In the genomic region with DNA sequence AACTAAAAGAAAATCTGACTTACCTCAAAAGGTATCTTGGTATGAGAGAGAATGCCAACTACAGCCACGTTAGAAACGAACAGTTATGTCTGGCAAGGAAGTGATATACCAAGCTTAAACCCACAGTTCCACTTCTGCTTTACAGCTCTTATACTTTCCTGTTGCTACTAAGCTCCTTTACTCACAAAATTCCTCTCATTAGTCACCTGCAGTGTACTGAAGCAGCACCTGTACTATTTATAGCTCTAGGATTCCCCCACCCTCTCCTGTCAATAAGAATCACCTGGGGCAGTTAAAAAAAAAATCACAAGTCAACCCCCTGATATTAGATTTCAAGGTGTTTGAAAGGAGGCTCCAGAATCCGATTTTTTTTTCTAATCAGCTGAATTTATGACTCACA, we compare ENCODE assay signal across 9 cellular contexts. TPM values are rescaled to one million over a fixed set of nuclear protein-coding genes. Genes with fewer than 3 reads are reported as not detected.
DNase-seq lines count a peak whose midpoint lies in the region; ATAC-seq and TF ChIP-seq lines count a peak whose summit lies in the region.
"Had no signal": no experiment of that assay in that cellular context is flagged by ENCODE, and none has a peak within 500 bp of the region (broad histone marks: within the 10 kb centered on the region; RNA-seq: fewer than 3 reads in every experiment).

No MANE protein-coding gene starts in this region.

- CTCF ChIA-PET in CD8-positive, alpha-beta T cell (lab: Charles Lee) = interaction anchor here (0.8 to 4.8 kb wide), 7 partner anchors 8 to 247 kb away, joined by 3 to 47 read pairs (median 5); no protein-coding TSS in a partner anchor

- H3K36me3 Mint-ChIP-seq in CD8-positive, alpha-beta T cell = no peaks in the 10 kb centered on the region
- no peaks in the 10 kb centered on the region for H3K36me3 Mint-ChIP-seq in effector memory CD8-positive, alpha-beta T cell (ENCODE audit: insufficient read depth)

- H3K9me3 Mint-ChIP-seq in CD8-positive, alpha-beta T cell = no peaks in the 10 kb centered on the region
- no peaks in the 10 kb centered on the region for H3K9me3 Mint-ChIP-seq in effector memory CD8-positive, alpha-beta T cell

- POLR2A ChIA-PET in CD8-positive, alpha-beta T cell (lab: Charles Lee) = no interaction called here

- H3K27ac Mint-ChIP-seq in CD8-positive, alpha-beta T cell = no peak overlapping the region
- H3K27ac Mint-ChIP-seq in effector memory CD8-positive, alpha-beta T cell = no peak overlapping the region

- DNase-seq in CD8-positive, alpha-beta T cell = no peak
- peak; percentile 50 for DNase-seq in HPDE6-E6E7 (ENCODE audit: extremely low spot score)
- no peak for DNase-seq in effector memory CD8-positive, alpha-beta T cell
- no peak for DNase-seq in NCI-H187 treated with DMSO at 0.1 percent for 48 hours (lab: John Stamatoyannopoulos, UW)
- no peak for DNase-seq in NCI-H1048 (lab: John Stamatoyannopoulos, UW)
- no peak for DNase-seq in SJCRH30
- DNase-seq in NCI-H1694 treated with DMSO at 0.1 percent for 48 hours (lab: John Stamatoyannopoulos, UW) = no peak

- ATAC-seq in CD8-positive, alpha-beta T cell = peak; percentile 17
- peak; percentile 45 for ATAC-seq in GM19468 (IDR thresholded peaks at IDR 0.05; ENCODE audit: extremely low read depth, unreplicated experiment)
- peak; percentile 14 for ATAC-seq in effector memory CD8-positive, alpha-beta T cell (replicated peaks)

- TF ChIP-seq CTCF in CD8-positive, alpha-beta T cell (IDR thresholded peaks at IDR 0.05) = no peak

- intact Hi-C loops in CD8-positive, alpha-beta T cell (cut with DNase I, micrococcal nuclease) = loop anchor here (1.0 kb wide), 1 partner anchor 82 kb away; no protein-coding TSS in a partner anchor

- no peaks in the 10 kb centered on the region for H3K36me3 ChIP-seq in CD8-positive, alpha-beta T cell (ENCODE audit: insufficient read depth, low read length)
- no peaks in the 10 kb centered on the region for H3K36me3 ChIP-seq in SJCRH30

- H3K4me1 ChIP-seq in CD8-positive, alpha-beta T cell (ENCODE audit: insufficient read depth, low read length) = peaks cover 15% of the 10 kb centered on the region
- H3K4me1 ChIP-seq in SJCRH30 = no peaks in the 10 kb centered on the region; the same call in 1 of the 2 replicates

- H3K4me1 Mint-ChIP-seq in CD8-positive, alpha-beta T cell (ENCODE audit: low read depth) = peaks cover 17% of the 10 kb centered on the region
- H3K4me1 Mint-ChIP-seq in effector memory CD8-positive, alpha-beta T cell (ENCODE audit: low read depth in 2 of 2) = peaks cover 11 to 13% of the 10 kb centered on the region in 2 donors

- no peak overlapping the region for H3K27ac ChIP-seq in CD8-positive, alpha-beta T cell (ENCODE audit: low read depth, low read length)
- H3K27ac ChIP-seq in SJCRH30 = no peak overlapping the region

- H3K27me3 ChIP-seq in CD8-positive, alpha-beta T cell (ENCODE audit: insufficient read depth, low read length) = peaks cover 25% of the 10 kb centered on the region
- peaks cover 12% of the 10 kb centered on the region for H3K27me3 ChIP-seq in SJCRH30

- H3K4me3 Mint-ChIP-seq in CD8-positive, alpha-beta T cell = no peak overlapping the region
- H3K4me3 Mint-ChIP-seq in effector memory CD8-positive, alpha-beta T cell = no peak overlapping the region

- no peak overlapping the region for H3K4me3 ChIP-seq in CD8-positive, alpha-beta T cell (ENCODE audit: low read depth, low read length)
- no peak overlapping the region for H3K4me3 ChIP-seq in SJCRH30

- H3K27me3 Mint-ChIP-seq in CD8-positive, alpha-beta T cell (ENCODE audit: low read depth) = peaks cover 49% of the 10 kb centered on the region
- H3K27me3 Mint-ChIP-seq in effector memory CD8-positive, alpha-beta T cell = peaks cover 43 to 55% of the 10 kb centered on the region in 2 donors

- no peaks in the 10 kb centered on the region for H3K9me3 ChIP-seq in CD8-positive, alpha-beta T cell (ENCODE audit: low read length)
- H3K9me3 ChIP-seq in SJCRH30 (replicated peaks) = no peaks in the 10 kb centered on the region

RNA-seq across cellular contexts. Expression of gene TMEM266, which starts 2.9 kb away (rescaled TPM):
- not detected for total RNA-seq in CD8-positive, alpha-beta T cell
- total RNA-seq in SJCRH30 (2014; rRNA removed; shearing (Covaris generic)) = 0.05 and 0.10 TPM in 2 replicates
- total RNA-seq: lung microvascular endothelial cell had no signal

RNA-seq across cellular contexts. Expression of gene NRG4, which starts 44.7 kb away (rescaled TPM):
- not detected for total RNA-seq in CD8-positive, alpha-beta T cell
- 1.0 and 1.4 TPM in 2 replicates for total RNA-seq in SJCRH30 (2014; rRNA removed; shearing (Covaris generic))
- total RNA-seq: lung microvascular endothelial cell had no signal
